Comparison of ENCODE assay signal across 12 cellular contexts in the genomic region with DNA sequence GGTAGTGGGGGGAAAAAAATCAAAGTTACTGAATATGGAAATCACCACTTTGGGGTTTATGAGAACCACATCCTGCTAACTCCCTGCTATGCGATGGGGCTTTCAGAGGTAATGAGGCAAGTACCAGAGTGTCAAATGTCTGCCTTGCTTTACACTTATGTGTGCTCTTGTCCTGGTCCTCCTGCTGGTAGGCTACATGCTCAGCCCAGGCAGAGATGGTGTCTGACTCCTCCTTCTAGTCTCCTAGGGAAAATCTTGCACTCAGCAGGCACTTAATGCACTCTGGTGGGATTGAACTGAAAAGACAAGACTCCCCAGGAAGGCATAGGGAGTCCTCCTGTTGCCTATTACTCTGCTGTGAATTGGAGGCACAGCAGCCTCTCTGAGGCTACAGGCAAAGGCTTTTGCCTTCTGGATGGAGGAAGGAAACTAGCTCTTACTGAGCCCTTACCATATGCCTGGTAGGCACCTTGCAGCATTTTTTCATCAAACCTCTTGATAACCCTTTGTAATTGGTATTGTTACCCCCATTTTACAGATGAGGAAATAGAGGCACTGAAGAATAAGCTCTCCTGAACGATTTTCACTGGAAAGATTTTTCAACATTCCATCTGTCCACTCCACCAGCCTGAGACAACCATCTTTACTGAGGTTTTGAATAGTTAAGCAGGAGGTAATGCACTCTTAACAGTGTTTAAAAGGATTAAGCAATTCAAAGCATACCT.
A peak's percentile ranks its signal among the peaks of the same experiment; 100 is the strongest.
DNase-seq lines count a peak whose midpoint lies in the region; ATAC-seq, FAIRE-seq and TF ChIP-seq lines count a peak whose summit lies in the region.
"Had no signal": no experiment of that assay in that cellular context is flagged by ENCODE, and none has a peak within 500 bp of the region (broad histone marks: within the 10 kb centered on the region; RNA-seq: fewer than 3 reads in every experiment).

No MANE protein-coding gene starts in this region.

- no peaks in the 10 kb centered on the region for H3K36me3 ChIP-seq in K562 (ENCODE audit: control insufficient read depth, insufficient read depth, low read length)
- no peaks in the 10 kb centered on the region for H3K36me3 ChIP-seq in aorta (ENCODE audit: control insufficient read depth in 1 of 2, insufficient read depth in 2 of 2, low read length in 1 of 2)

- H3K9me3 ChIP-seq in K562 (replicated peaks; ENCODE audit: control insufficient read depth, insufficient read depth, low read depth, low read length) (no peaks in the 10 kb centered on the region), aorta (ENCODE audit: control insufficient read depth, low read length) (no peaks in the 10 kb centered on the region)

- TF ChIP-seq EP300 in K562 (IDR thresholded peaks at IDR 0.05; ENCODE audit: low read length) = no peak

- H3K27ac ChIP-seq in K562 (ENCODE audit: extremely low read depth, low read depth, low read length) (no peak overlapping the region), aorta (ENCODE audit: low read depth in 1 of 2, low read length in 2 of 2) (no peak overlapping the region)

- no peaks in the 10 kb centered on the region for H3K27me3 ChIP-seq in K562 (ENCODE audit: control insufficient read depth in 2 of 2, insufficient read depth in 2 of 2, low read length in 2 of 2)
- H3K27me3 ChIP-seq in aorta (ENCODE audit: control insufficient read depth in 1 of 2, insufficient read depth in 2 of 2, low read length in 1 of 2) = no peaks in the 10 kb centered on the region

- CTCF ChIA-PET in K562 (lab: Yijun Ruan, JAX; ENCODE audit: low intra/inter-chr PET ratio) = no interaction called here

- H3K4me1 ChIP-seq in K562 (replicated peaks in 1 of 2; ENCODE audit: control insufficient read depth in 2 of 2, insufficient read depth in 2 of 2, low read length in 2 of 2) (no peaks in the 10 kb centered on the region), aorta (ENCODE audit: control insufficient read depth in 1 of 2, insufficient read depth in 2 of 2, low read length in 2 of 2) (no peaks in the 10 kb centered on the region)

- H3K4me2 ChIP-seq in K562 (ENCODE audit: insufficient read depth, low read length) = no peak overlapping the region

- POLR2A ChIA-PET in K562 (lab: Yijun Ruan, JAX) = no interaction called here

- no peak for TF ChIP-seq POLR2A in K562 (conservative IDR thresholded peaks at IDR 0.05)

- no TSS peak for BruUV-seq in K562 (replicated peaks; lab: Mats Ljungman, UMichigan)

- ATAC-seq in GM18519 (IDR thresholded peaks at IDR 0.05; ENCODE audit: low FRiP score, unreplicated experiment) = peak; percentile 94
- peak; percentile 90 for ATAC-seq in GM21381 (IDR thresholded peaks at IDR 0.05; ENCODE audit: unreplicated experiment)
- ATAC-seq in HG03060 (IDR thresholded peaks at IDR 0.05; ENCODE audit: low read depth, unreplicated experiment) = peak; percentile 55
- ATAC-seq in K562 = no peak
- no peak for ATAC-seq in sciatic nerve
- no peak for ATAC-seq in aorta (ENCODE audit: low FRiP score)

- no peaks in the 10 kb centered on the region for H3K79me2 ChIP-seq in K562 (ENCODE audit: control insufficient read depth, insufficient read depth, low read length)

- no peaks in the 10 kb centered on the region for H3K9me1 ChIP-seq in K562 (ENCODE audit: control insufficient read depth, insufficient read depth, low read length)

- intact Hi-C loops in K562 (cut with micrococcal nuclease) = no loop called here
- intact Hi-C loops in sciatic nerve (cut with DNase I) = no loop called here
- intact Hi-C loops in aorta (cut with DNase I) = no loop called here

- in situ Hi-C loops in K562 (cut with MboI) = no loop called here

- H4K20me1 ChIP-seq in K562 (replicated peaks; ENCODE audit: control insufficient read depth, insufficient read depth, low read length) = no peaks in the 10 kb centered on the region

- FAIRE-seq in K562 (lab: Jason Lieb, UNC) = no peak

- WGBS in K562 (ENCODE audit: insufficient coverage, low coverage, missing lambda C conversion rate) = 0% methylated on average over 2 of the region's 2 CpGs
- 40 to 47% methylated on average over 2 of the region's 2 CpGs for WGBS in aorta, 2 donors

- H3K9ac ChIP-seq in K562 (ENCODE audit: insufficient read depth in 1 of 2, low read depth in 2 of 2, low read length in 2 of 2) = no peak overlapping the region

- H2AFZ ChIP-seq in K562 (ENCODE audit: low read depth, low read length) = no peak overlapping the region

- TF ChIP-seq RAD21 in K562 (CRISPR knock-in tag; conservative IDR thresholded peaks at IDR 0.05 in 1 of 2, IDR thresholded peaks at IDR 0.05 in 1 of 2) = no peak

- H3K4me3 ChIP-seq in K562 = no peak overlapping the region
- H3K4me3 ChIP-seq in aorta (ENCODE audit: low read length in 2 of 2) = no peak overlapping the region

- no peak for DNase-seq in K562 (ENCODE audit: extremely low read depth in 1 of 4, low spot score in 3 of 4)
- no peak for DNase-seq in sciatic nerve (ENCODE audit: low spot score)
- DNase-seq in DMS53 treated with DMSO at 0.1 percent for 48 hours (lab: John Stamatoyannopoulos, UW; ENCODE audit: unreplicated experiment) = no peak
- DNase-seq in kidney tubule cell (ENCODE audit: low spot score) = no peak
- no peak for DNase-seq in aorta
- DNase-seq: activated T-cell treated with anti-CD3 and anti-CD28 coated beads, Interleukin-2, amount 50 U/mL, for 72 hours; naive thymus-derived CD8-positive, alpha-beta T cell; NCI-H510A treated with DMSO at 0.1 percent for 48 hours; stimulated activated CD4-positive, alpha-beta T cell treated with anti-CD3 and anti-CD28 coated beads, Interleukin-2, amount 100 ng/mL, for 48 hours had no signal

- TF ChIP-seq CTCF in K562 (IDR thresholded peaks at IDR 0.05 in 2 of 3, conservative IDR thresholded peaks at IDR 0.05 in 1 of 3; ENCODE audit: insufficient read depth in 2 of 3, low read depth in 1 of 3, low read length in 3 of 3) = no peak

TF ChIP-seq in K562, 482 proteins besides CTCF, POLR2A, EP300 and RAD21:
- TF ChIP-seq RBM25 (IDR thresholded peaks at IDR 0.05; ENCODE audit: low read depth, low read length, severe bottlenecking) (peak; percentile 14), POLR2G (IDR thresholded peaks at IDR 0.05; ENCODE audit: low read depth, low read length) (no peak)
TF ChIP-seq in K562: peak in this region for 1.

Comparison
In these comparisons a context has a peak if more than half of its experiments do, and no peak if none do; other contexts are left out.
1. ATAC-seq: peak in GM18519 (single experiment), GM21381 (single experiment) and HG03060 (single experiment); none in K562 (single experiment), sciatic nerve (single experiment) and aorta (single experiment).